1 cellular context compared by ENCODE assay signal in the genomic region with DNA sequence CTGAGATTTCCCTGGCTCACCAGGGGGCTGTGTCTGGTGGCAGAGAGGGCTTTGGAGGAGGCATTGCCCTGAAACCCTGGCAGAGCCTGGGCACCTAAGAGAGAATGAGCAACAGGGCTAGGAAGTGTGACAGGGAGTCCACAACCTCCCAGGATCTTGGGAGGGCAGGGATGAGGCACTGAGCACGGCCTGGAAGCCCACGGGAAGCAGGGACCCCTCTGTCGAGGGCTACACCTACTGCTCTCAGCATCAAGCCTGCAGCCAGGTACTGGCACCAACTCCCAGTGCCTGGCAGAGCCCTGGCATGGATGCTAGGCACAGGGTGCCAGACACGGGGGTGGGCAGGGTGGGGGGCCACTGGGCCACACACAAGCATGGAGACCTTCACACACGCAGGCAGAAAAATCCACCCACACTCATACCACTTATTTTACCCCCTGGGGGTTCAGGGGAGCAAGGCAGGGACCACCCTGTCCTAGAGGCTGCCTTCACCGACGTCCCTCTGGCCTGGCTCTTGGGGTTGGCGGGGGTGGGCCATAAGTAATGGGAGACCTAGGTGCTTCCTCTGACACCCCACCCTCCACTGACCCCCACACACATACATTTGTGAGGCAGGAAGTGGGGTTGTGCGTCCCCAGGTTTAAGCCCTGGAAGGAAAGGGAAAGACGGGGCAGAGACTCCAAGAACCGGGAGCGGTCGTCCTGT.
TF ChIP-seq lines count a peak whose summit lies in the region.

No MANE protein-coding gene starts in this region.

TF ChIP-seq in HepG2, 621 proteins besides CTCF, POLR2A, EP300 and RAD21 (continued from another document):
- TF ChIP-seq, protein P1, sequence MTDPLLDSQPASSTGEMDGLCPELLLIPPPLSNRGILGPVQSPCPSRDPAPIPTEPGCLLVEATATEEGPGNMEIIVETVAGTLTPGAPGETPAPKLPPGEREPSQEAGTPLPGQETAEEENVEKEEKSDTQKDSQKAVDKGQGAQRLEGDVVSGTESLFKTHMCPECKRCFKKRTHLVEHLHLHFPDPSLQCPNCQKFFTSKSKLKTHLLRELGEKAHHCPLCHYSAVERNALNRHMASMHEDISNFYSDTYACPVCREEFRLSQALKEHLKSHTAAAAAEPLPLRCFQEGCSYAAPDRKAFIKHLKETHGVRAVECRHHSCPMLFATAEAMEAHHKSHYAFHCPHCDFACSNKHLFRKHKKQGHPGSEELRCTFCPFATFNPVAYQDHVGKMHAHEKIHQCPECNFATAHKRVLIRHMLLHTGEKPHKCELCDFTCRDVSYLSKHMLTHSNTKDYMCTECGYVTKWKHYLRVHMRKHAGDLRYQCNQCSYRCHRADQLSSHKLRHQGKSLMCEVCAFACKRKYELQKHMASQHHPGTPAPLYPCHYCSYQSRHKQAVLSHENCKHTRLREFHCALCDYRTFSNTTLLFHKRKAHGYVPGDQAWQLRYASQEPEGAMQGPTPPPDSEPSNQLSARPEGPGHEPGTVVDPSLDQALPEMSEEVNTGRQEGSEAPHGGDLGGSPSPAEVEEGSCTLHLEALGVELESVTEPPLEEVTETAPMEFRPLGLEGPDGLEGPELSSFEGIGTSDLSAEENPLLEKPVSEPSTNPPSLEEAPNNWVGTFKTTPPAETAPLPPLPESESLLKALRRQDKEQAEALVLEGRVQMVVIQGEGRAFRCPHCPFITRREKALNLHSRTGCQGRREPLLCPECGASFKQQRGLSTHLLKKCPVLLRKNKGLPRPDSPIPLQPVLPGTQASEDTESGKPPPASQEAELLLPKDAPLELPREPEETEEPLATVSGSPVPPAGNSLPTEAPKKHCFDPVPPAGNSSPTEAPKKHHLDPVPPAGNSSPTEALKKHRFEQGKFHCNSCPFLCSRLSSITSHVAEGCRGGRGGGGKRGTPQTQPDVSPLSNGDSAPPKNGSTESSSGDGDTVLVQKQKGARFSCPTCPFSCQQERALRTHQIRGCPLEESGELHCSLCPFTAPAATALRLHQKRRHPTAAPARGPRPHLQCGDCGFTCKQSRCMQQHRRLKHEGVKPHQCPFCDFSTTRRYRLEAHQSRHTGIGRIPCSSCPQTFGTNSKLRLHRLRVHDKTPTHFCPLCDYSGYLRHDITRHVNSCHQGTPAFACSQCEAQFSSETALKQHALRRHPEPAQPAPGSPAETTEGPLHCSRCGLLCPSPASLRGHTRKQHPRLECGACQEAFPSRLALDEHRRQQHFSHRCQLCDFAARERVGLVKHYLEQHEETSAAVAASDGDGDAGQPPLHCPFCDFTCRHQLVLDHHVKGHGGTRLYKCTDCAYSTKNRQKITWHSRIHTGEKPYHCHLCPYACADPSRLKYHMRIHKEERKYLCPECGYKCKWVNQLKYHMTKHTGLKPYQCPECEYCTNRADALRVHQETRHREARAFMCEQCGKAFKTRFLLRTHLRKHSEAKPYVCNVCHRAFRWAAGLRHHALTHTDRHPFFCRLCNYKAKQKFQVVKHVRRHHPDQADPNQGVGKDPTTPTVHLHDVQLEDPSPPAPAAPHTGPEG (CRISPR knock-in tag; IDR thresholded peaks at IDR 0.05), result no peak
- peak; percentile 10 for TF ChIP-seq PTBP1 (IDR thresholded peaks at IDR 0.05; ENCODE audit: low read depth, low read length, poor library complexity, severe bottlenecking)
- TF ChIP-seq, protein P2, sequence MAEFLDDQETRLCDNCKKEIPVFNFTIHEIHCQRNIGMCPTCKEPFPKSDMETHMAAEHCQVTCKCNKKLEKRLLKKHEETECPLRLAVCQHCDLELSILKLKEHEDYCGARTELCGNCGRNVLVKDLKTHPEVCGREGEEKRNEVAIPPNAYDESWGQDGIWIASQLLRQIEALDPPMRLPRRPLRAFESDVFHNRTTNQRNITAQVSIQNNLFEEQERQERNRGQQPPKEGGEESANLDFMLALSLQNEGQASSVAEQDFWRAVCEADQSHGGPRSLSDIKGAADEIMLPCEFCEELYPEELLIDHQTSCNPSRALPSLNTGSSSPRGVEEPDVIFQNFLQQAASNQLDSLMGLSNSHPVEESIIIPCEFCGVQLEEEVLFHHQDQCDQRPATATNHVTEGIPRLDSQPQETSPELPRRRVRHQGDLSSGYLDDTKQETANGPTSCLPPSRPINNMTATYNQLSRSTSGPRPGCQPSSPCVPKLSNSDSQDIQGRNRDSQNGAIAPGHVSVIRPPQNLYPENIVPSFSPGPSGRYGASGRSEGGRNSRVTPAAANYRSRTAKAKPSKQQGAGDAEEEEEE (CRISPR knock-in tag; IDR thresholded peaks at IDR 0.05; ENCODE audit: borderline replicate concordance), result 0 out of 2 replicates have a peak, but pooled peaks have one; percentile 43
- TF ChIP-seq, protein P3, sequence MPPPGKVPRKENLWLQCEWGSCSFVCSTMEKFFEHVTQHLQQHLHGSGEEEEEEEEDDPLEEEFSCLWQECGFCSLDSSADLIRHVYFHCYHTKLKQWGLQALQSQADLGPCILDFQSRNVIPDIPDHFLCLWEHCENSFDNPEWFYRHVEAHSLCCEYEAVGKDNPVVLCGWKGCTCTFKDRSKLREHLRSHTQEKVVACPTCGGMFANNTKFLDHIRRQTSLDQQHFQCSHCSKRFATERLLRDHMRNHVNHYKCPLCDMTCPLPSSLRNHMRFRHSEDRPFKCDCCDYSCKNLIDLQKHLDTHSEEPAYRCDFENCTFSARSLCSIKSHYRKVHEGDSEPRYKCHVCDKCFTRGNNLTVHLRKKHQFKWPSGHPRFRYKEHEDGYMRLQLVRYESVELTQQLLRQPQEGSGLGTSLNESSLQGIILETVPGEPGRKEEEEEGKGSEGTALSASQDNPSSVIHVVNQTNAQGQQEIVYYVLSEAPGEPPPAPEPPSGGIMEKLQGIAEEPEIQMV (CRISPR knock-in tag; IDR thresholded peaks at IDR 0.05; ENCODE audit: low read depth), result no peak; the same call in 1 of the 2 replicates
- TF ChIP-seq EEA1 (CRISPR knock-in tag; IDR thresholded peaks at IDR 0.05; ENCODE audit: borderline replicate concordance), result no peak
- TF ChIP-seq, protein P4, sequence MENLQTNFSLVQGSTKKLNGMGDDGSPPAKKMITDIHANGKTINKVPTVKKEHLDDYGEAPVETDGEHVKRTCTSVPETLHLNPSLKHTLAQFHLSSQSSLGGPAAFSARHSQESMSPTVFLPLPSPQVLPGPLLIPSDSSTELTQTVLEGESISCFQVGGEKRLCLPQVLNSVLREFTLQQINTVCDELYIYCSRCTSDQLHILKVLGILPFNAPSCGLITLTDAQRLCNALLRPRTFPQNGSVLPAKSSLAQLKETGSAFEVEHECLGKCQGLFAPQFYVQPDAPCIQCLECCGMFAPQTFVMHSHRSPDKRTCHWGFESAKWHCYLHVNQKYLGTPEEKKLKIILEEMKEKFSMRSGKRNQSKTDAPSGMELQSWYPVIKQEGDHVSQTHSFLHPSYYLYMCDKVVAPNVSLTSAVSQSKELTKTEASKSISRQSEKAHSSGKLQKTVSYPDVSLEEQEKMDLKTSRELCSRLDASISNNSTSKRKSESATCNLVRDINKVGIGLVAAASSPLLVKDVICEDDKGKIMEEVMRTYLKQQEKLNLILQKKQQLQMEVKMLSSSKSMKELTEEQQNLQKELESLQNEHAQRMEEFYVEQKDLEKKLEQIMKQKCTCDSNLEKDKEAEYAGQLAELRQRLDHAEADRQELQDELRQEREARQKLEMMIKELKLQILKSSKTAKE (CRISPR knock-in tag; IDR thresholded peaks at IDR 0.05; ENCODE audit: borderline replicate concordance), result no peak
- TF ChIP-seq, protein P5, sequence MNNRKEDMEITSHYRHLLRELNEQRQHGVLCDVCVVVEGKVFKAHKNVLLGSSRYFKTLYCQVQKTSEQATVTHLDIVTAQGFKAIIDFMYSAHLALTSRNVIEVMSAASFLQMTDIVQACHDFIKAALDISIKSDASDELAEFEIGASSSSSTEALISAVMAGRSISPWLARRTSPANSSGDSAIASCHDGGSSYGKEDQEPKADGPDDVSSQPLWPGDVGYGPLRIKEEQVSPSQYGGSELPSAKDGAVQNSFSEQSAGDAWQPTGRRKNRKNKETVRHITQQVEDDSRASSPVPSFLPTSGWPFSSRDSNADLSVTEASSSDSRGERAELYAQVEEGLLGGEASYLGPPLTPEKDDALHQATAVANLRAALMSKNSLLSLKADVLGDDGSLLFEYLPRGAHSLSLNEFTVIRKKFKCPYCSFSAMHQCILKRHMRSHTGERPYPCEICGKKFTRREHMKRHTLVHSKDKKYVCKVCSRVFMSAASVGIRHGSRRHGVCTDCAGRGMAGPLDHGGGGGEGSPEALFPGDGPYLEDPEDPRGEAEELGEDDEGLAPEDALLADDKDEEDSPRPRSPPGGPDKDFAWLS (CRISPR knock-in tag; IDR thresholded peaks at IDR 0.05; ENCODE audit: borderline replicate concordance), result peak; percentile 26; the same call in 1 of the 2 replicates
